8 cellular contexts compared by ENCODE assay signal in the genomic region with DNA sequence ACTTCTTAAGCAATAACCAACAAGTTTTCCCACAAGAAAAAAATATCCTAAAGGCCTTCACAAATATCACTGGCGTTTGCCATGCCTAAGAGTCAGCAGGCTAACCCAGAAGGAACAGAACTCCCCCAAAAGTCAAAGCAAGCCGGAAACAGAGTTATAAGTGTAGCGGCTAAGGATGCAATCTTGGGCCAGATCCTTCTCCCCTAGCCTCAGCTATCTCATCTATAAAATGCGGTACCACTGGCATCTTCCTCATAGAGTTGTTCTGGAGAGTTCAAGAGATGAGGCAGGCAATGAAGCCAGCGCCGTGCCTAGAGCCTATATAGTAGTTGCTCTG. TPM values are rescaled to one million over a fixed set of nuclear protein-coding genes. Genes with fewer than 3 reads are reported as not detected.
DNase-seq lines count a peak whose midpoint lies in the region; ATAC-seq and TF ChIP-seq lines count a peak whose summit lies in the region.

No MANE protein-coding gene starts in this region.

- intact Hi-C loops in posterior cingulate gyrus (cut with DNase I), result no loop called here

- no peaks in the 10 kb centered on the region for H3K36me3 ChIP-seq in kidney epithelial cell (ENCODE audit: control insufficient read depth, insufficient read depth, low read length)
- H3K36me3 ChIP-seq in thymus (ENCODE audit: control insufficient read depth, insufficient read depth), result peaks cover 20% of the 10 kb centered on the region

- DNase-seq in activated CD4-positive, alpha-beta T cell treated with anti-CD3 and anti-CD28 coated beads, Interleukin-2, amount 10 ng/mL, durations not matched to agents 7 days and 5 days, result no peak
- no peak for DNase-seq in activated CD4-positive, alpha-beta T cell treated with anti-CD3 and anti-CD28 coated beads for 1 hour
- DNase-seq in activated naive CD8-positive, alpha-beta T cell treated with anti-CD3 and anti-CD28 coated beads, Interleukin-2, amount 10 ng/mL, durations not matched to agents 7 days and 5 days, result no peak
- DNase-seq in kidney epithelial cell (ENCODE audit: low read depth) (no peak), DMS53 (lab: John Stamatoyannopoulos, UW) (no peak), posterior cingulate gyrus (no peak), activated gamma-delta T cell (lab: John Stamatoyannopoulos, UW) (no peak)

- ATAC-seq in activated naive CD8-positive, alpha-beta T cell treated with anti-CD3 and anti-CD28 coated beads, Interleukin-2, amount 10 ng/mL, durations not matched to agents 7 days and 5 days (ENCODE audit: low read depth), result no peak

- peaks cover 61% of the 10 kb centered on the region for H3K4me1 Mint-ChIP-seq in activated CD4-positive, alpha-beta T cell treated with anti-CD3 and anti-CD28 coated beads, Interleukin-2, amount 10 ng/mL, durations not matched to agents 7 days and 5 days
- H3K4me1 Mint-ChIP-seq in activated naive CD8-positive, alpha-beta T cell treated with anti-CD3 and anti-CD28 coated beads, Interleukin-2, amount 10 ng/mL, durations not matched to agents 7 days and 5 days, result peaks cover 28% of the 10 kb centered on the region

- peaks cover 4% of the 10 kb centered on the region for H3K27me3 Mint-ChIP-seq in activated CD4-positive, alpha-beta T cell treated with anti-CD3 and anti-CD28 coated beads, Interleukin-2, amount 10 ng/mL, durations not matched to agents 7 days and 5 days
- H3K27me3 Mint-ChIP-seq in activated naive CD8-positive, alpha-beta T cell treated with anti-CD3 and anti-CD28 coated beads, Interleukin-2, amount 10 ng/mL, durations not matched to agents 7 days and 5 days, result no peaks in the 10 kb centered on the region

- H3K27me3 ChIP-seq in kidney epithelial cell (ENCODE audit: control insufficient read depth, insufficient read depth, low read length), result no peaks in the 10 kb centered on the region
- no peaks in the 10 kb centered on the region for H3K27me3 ChIP-seq in thymus (ENCODE audit: control insufficient read depth, insufficient read depth)

- no peaks in the 10 kb centered on the region for H3K9me3 ChIP-seq in thymus (ENCODE audit: control insufficient read depth)

- no peaks in the 10 kb centered on the region for H3K9me3 Mint-ChIP-seq in activated CD4-positive, alpha-beta T cell treated with anti-CD3 and anti-CD28 coated beads, Interleukin-2, amount 10 ng/mL, durations not matched to agents 7 days and 5 days
- no peaks in the 10 kb centered on the region for H3K9me3 Mint-ChIP-seq in activated naive CD8-positive, alpha-beta T cell treated with anti-CD3 and anti-CD28 coated beads, Interleukin-2, amount 10 ng/mL, durations not matched to agents 7 days and 5 days

- H3K4me3 ChIP-seq in kidney epithelial cell (ENCODE audit: low read depth, low read length) (peak overlapping the region; percentile 97), thymus (ENCODE audit: low read length) (peak overlapping the region; percentile 80)

- peaks cover 20% of the 10 kb centered on the region for H3K4me1 ChIP-seq in thymus (ENCODE audit: control insufficient read depth, insufficient read depth, low read length)

- no peak for TF ChIP-seq CTCF in kidney epithelial cell (IDR thresholded peaks at IDR 0.05; ENCODE audit: insufficient read depth, low read length, poor library complexity, severe bottlenecking)

- 18% methylated on average over 6 of the region's 6 CpGs for WGBS in thymus

- H3K36me3 Mint-ChIP-seq in activated CD4-positive, alpha-beta T cell treated with anti-CD3 and anti-CD28 coated beads, Interleukin-2, amount 10 ng/mL, durations not matched to agents 7 days and 5 days (ENCODE audit: low read depth), result peaks cover 58% of the 10 kb centered on the region
- H3K36me3 Mint-ChIP-seq in activated naive CD8-positive, alpha-beta T cell treated with anti-CD3 and anti-CD28 coated beads, Interleukin-2, amount 10 ng/mL, durations not matched to agents 7 days and 5 days, result peaks cover 14% of the 10 kb centered on the region

- CTCF ChIA-PET in activated CD4-positive, alpha-beta T cell treated with anti-CD3 and anti-CD28 coated beads, Interleukin-2, amount 10 ng/mL, durations not matched to agents 7 days and 5 days (lab: Charles Lee), result interaction anchor here (1.1 kb wide), 1 partner anchor 18 kb away, joined by 3 read pairs; no protein-coding TSS in a partner anchor

- H3K27ac Mint-ChIP-seq in activated CD4-positive, alpha-beta T cell treated with anti-CD3 and anti-CD28 coated beads, Interleukin-2, amount 10 ng/mL, durations not matched to agents 7 days and 5 days, result peak overlapping the region; percentile 93
- H3K27ac Mint-ChIP-seq in activated naive CD8-positive, alpha-beta T cell treated with anti-CD3 and anti-CD28 coated beads, Interleukin-2, amount 10 ng/mL, durations not matched to agents 7 days and 5 days, result peak overlapping the region; percentile 95

- POLR2A ChIA-PET in activated CD4-positive, alpha-beta T cell treated with anti-CD3 and anti-CD28 coated beads, Interleukin-2, amount 10 ng/mL, durations not matched to agents 7 days and 5 days (lab: Charles Lee), result no interaction called here
- POLR2A ChIA-PET in activated naive CD8-positive, alpha-beta T cell treated with anti-CD3 and anti-CD28 coated beads, Interleukin-2, amount 10 ng/mL, durations not matched to agents 7 days and 5 days (lab: Charles Lee), result interaction anchor here (0.9 to 1.5 kb wide), 8 partner anchors 18 to 109 kb away, joined by 3 to 5 read pairs (median 3); no protein-coding TSS in a partner anchor

- H3K27ac ChIP-seq in thymus (ENCODE audit: low read depth), result no peak overlapping the region

- H3K4me3 Mint-ChIP-seq in activated CD4-positive, alpha-beta T cell treated with anti-CD3 and anti-CD28 coated beads, Interleukin-2, amount 10 ng/mL, durations not matched to agents 7 days and 5 days, result peak overlapping the region; percentile 92
- H3K4me3 Mint-ChIP-seq in activated naive CD8-positive, alpha-beta T cell treated with anti-CD3 and anti-CD28 coated beads, Interleukin-2, amount 10 ng/mL, durations not matched to agents 7 days and 5 days, result peak overlapping the region; percentile 95

RNA-seq across cellular contexts. Expression of a gene that starts 0.6 kb away (rescaled TPM):
- total RNA-seq in activated CD4-positive, alpha-beta T cell treated with anti-CD3 and anti-CD28 coated beads, Interleukin-2, amount 10 ng/mL, durations not matched to agents 7 days and 5 days, result 10 to 100 TPM; 79.9 to 80.4 TPM
- total RNA-seq in activated naive CD8-positive, alpha-beta T cell treated with anti-CD3 and anti-CD28 coated beads, Interleukin-2, amount 10 ng/mL, durations not matched to agents 7 days and 5 days, result 10 to 100 TPM; 49.2 to 54.2 TPM
- 31.8 and 33.1 TPM in 2 replicates for total RNA-seq in kidney epithelial cell
- 32.8 TPM for polyA plus RNA-seq in thymus

RNA-seq across cellular contexts. Expression of a gene that starts 6.4 kb away (rescaled TPM):
- total RNA-seq in activated CD4-positive, alpha-beta T cell treated with anti-CD3 and anti-CD28 coated beads, Interleukin-2, amount 10 ng/mL, durations not matched to agents 7 days and 5 days, result 1 to 10 TPM; 2.5 to 4.1 TPM
- 1 to 10 TPM; 1.5 to 1.9 TPM for total RNA-seq in activated naive CD8-positive, alpha-beta T cell treated with anti-CD3 and anti-CD28 coated beads, Interleukin-2, amount 10 ng/mL, durations not matched to agents 7 days and 5 days
- 3.6 and 4.2 TPM in 2 replicates for total RNA-seq in kidney epithelial cell
- polyA plus RNA-seq in thymus, result 1.2 TPM

RNA-seq across cellular contexts. Expression of a gene that starts 20.2 kb away (rescaled TPM):
- 10 to 100 TPM; 16.8 to 22.4 TPM for total RNA-seq in activated CD4-positive, alpha-beta T cell treated with anti-CD3 and anti-CD28 coated beads, Interleukin-2, amount 10 ng/mL, durations not matched to agents 7 days and 5 days
- total RNA-seq in activated naive CD8-positive, alpha-beta T cell treated with anti-CD3 and anti-CD28 coated beads, Interleukin-2, amount 10 ng/mL, durations not matched to agents 7 days and 5 days, result 10 to 100 TPM; 51.1 to 59.5 TPM
- 21.0 and 32.5 TPM in 2 replicates for total RNA-seq in kidney epithelial cell
- 12.8 TPM for polyA plus RNA-seq in thymus

RNA-seq across cellular contexts. Expression of a gene that starts 37.6 kb away (rescaled TPM):
- 100 to 1,000 TPM; 100 to 122 TPM for total RNA-seq in activated CD4-positive, alpha-beta T cell treated with anti-CD3 and anti-CD28 coated beads, Interleukin-2, amount 10 ng/mL, durations not matched to agents 7 days and 5 days
- 100 to 1,000 TPM; 105 to 112 TPM for total RNA-seq in activated naive CD8-positive, alpha-beta T cell treated with anti-CD3 and anti-CD28 coated beads, Interleukin-2, amount 10 ng/mL, durations not matched to agents 7 days and 5 days
- total RNA-seq in kidney epithelial cell, result 25.6 and 31.1 TPM in 2 replicates
- 42.8 TPM for polyA plus RNA-seq in thymus

RNA-seq across cellular contexts. Expression of a gene that starts 43.8 kb away (rescaled TPM):
- total RNA-seq in activated CD4-positive, alpha-beta T cell treated with anti-CD3 and anti-CD28 coated beads, Interleukin-2, amount 10 ng/mL, durations not matched to agents 7 days and 5 days, result 100 to 1,000 TPM; 412 to 477 TPM
- total RNA-seq in activated naive CD8-positive, alpha-beta T cell treated with anti-CD3 and anti-CD28 coated beads, Interleukin-2, amount 10 ng/mL, durations not matched to agents 7 days and 5 days, result 100 to 1,000 TPM; 329 to 366 TPM
- total RNA-seq in kidney epithelial cell, result 16.5 and 29.4 TPM in 2 replicates
- polyA plus RNA-seq in thymus, result 51.4 TPM
